In genomic region chr7:15566476-15566875, GRCh38 we compare ENCODE assay signal across 11 cellular contexts. TPM values are rescaled to one million over a fixed set of nuclear protein-coding genes. Genes with fewer than 3 reads are reported as not detected.
"Had no signal": no experiment of that assay in that cellular context is flagged by ENCODE, and none has a peak within 500 bp of the region (broad histone marks: within the 10 kb centered on the region; RNA-seq: fewer than 3 reads in every experiment).

No MANE protein-coding gene starts in this region.

- ATAC-seq: GM23338, HCT116 had no signal

- H3K4me1 ChIP-seq: HAP-1 had no signal

- FAIRE-seq: H1, H54 had no signal

- H3K9ac ChIP-seq: GM23248 had no signal

- H3K27ac ChIP-seq: GM23248 had no signal

- DNase-seq: GM23248, GOT3, H7, H9, HCEC 1CT, HFFc6 had no signal

- H3K36me3 ChIP-seq: HAP-1 had no signal

- H3K4me3 ChIP-seq: GM23248, GM23338, HAP-1 had no signal

- H3K4me2 ChIP-seq: GM23338 had no signal

- H2AFZ ChIP-seq: GM23248, GM23338 had no signal

RNA-seq across cellular contexts. Expression of gene AGMO, which starts 4.7 kb away (rescaled TPM):
- total RNA-seq: GM23248 had no signal
- polyA plus RNA-seq: GM23248 had no signal
